14 cellular contexts compared by ENCODE assay signal in genomic region chr13:80473695-80474094, GRCh38.
DNase-seq lines count a peak whose midpoint lies in the region; ATAC-seq, FAIRE-seq and TF ChIP-seq lines count a peak whose summit lies in the region.
"Had no signal": no experiment of that assay in that cellular context is flagged by ENCODE, and none has a peak within 500 bp of the region (broad histone marks: within the 10 kb centered on the region; RNA-seq: fewer than 3 reads in every experiment).

No MANE protein-coding gene starts in this region.

- H3K4me1 ChIP-seq in endothelial cell of umbilical vein (ENCODE audit: control insufficient read depth, extremely low read depth, insufficient read depth, low read length), result peaks cover 19% of the 10 kb centered on the region
- H3K4me1 ChIP-seq in lung (ENCODE audit: control insufficient read depth in 2 of 2, insufficient read depth in 2 of 2, low read length in 2 of 2), result peaks cover 4 to 9% of the 10 kb centered on the region in 2 donors

- H3K79me2 ChIP-seq in endothelial cell of umbilical vein (ENCODE audit: control insufficient read depth, insufficient read depth, low read length), result no peaks in the 10 kb centered on the region

- BruUV-seq in endothelial cell of umbilical vein (replicated peaks; lab: Mats Ljungman, UMichigan), result no TSS peak

- no peak overlapping the region for H3K4me2 ChIP-seq in endothelial cell of umbilical vein (ENCODE audit: insufficient read depth, low read length)

- peak; percentile 43 for FAIRE-seq in endothelial cell of umbilical vein (lab: Jason Lieb, UNC)
- FAIRE-seq: HTR-8/SVneo had no signal

- dilution Hi-C loops in endothelial cell of umbilical vein (cut with MboI; ENCODE audit: extremely low pct_ligation_motif_present, low sequenced_read_pairs), result no loop called here

- H4K20me1 ChIP-seq in endothelial cell of umbilical vein (replicated peaks; ENCODE audit: control insufficient read depth, extremely low read depth, insufficient read depth, low read length), result no peaks in the 10 kb centered on the region

- ATAC-seq in lung (ENCODE audit: insufficient read depth, low FRiP score), result peak; percentile 76
- ATAC-seq in HG02938 (IDR thresholded peaks at IDR 0.05; ENCODE audit: unreplicated experiment), result no peak

- H2AFZ ChIP-seq in endothelial cell of umbilical vein (ENCODE audit: low read depth, low read length), result no peak overlapping the region

- H3K9me1 ChIP-seq in endothelial cell of umbilical vein (replicated peaks; ENCODE audit: control insufficient read depth, extremely low read depth, insufficient read depth, low read length), result no peaks in the 10 kb centered on the region

- H3K36me3 ChIP-seq in endothelial cell of umbilical vein (ENCODE audit: control insufficient read depth in 2 of 2, extremely low read depth in 1 of 2, insufficient read depth in 2 of 2, low read length in 2 of 2), result no peaks in the 10 kb centered on the region
- no peaks in the 10 kb centered on the region for H3K36me3 ChIP-seq in lung (ENCODE audit: control insufficient read depth in 2 of 2, insufficient read depth in 2 of 2, low read length in 2 of 2)

- TF ChIP-seq POLR2A in endothelial cell of umbilical vein (IDR thresholded peaks at IDR 0.05; ENCODE audit: low read depth, low read length), result no peak

- no peak overlapping the region for H3K4me3 ChIP-seq in endothelial cell of umbilical vein (replicated peaks in 1 of 3; ENCODE audit: insufficient read depth in 1 of 3, low read depth in 1 of 3, low read length in 3 of 3)
- H3K4me3 ChIP-seq in lung, result no peak overlapping the region

- TF ChIP-seq CTCF in endothelial cell of umbilical vein (IDR thresholded peaks at IDR 0.05; ENCODE audit: extremely low read depth in 1 of 2, insufficient read depth in 1 of 2, low read depth in 1 of 2, low read length in 2 of 2) (no peak), lung (IDR thresholded peaks at IDR 0.05; ENCODE audit: control extremely low read depth, extremely low read depth) (no peak), GM13976 (IDR thresholded peaks at IDR 0.05; ENCODE audit: borderline replicate concordance, control extremely low read depth, extremely low read depth, insufficient read depth, missing control alignments) (no peak)

- POLR2A ChIA-PET in endothelial cell of umbilical vein (lab: Charles Lee), result no interaction called here

- in situ Hi-C loops in GM13976 (cut with MboI; ENCODE audit: low sequenced_read_pairs, unreplicated experiment), result no loop called here

- peak; percentile 8 for DNase-seq in EL
- peak; percentile 76 for DNase-seq in NCI-H82 treated with DMSO at 0.1 percent for 48 hours (lab: John Stamatoyannopoulos, UW; ENCODE audit: unreplicated experiment)
- DNase-seq in endothelial cell of umbilical vein (ENCODE audit: low read depth, low spot score), result peak; percentile 36
- DNase-seq in lung (ENCODE audit: low spot score), result no peak
- no peak for DNase-seq in GM13976 (ENCODE audit: low spot score)
- DNase-seq in NCI-H2227 (lab: John Stamatoyannopoulos, UW; ENCODE audit: unreplicated experiment), result no peak
- no peak for DNase-seq in central memory CD4-positive, alpha-beta T cell
- DNase-seq: activated effector memory CD4-positive, alpha-beta T cell treated with anti-CD3 and anti-CD28 coated beads, Interleukin-2, amount 50 U/mL, for 16 hours; CD4-positive, alpha-beta T cell; left cardiac atrium; NCI-H187; stimulated activated CD4-positive, alpha-beta T cell treated with anti-CD3 and anti-CD28 coated beads, Interleukin-4, amount 100 ng/mL, for 1 hour had no signal

- no peaks in the 10 kb centered on the region for H3K9me3 ChIP-seq in endothelial cell of umbilical vein (replicated peaks; ENCODE audit: control insufficient read depth, insufficient read depth, low read length)
- no peaks in the 10 kb centered on the region for H3K9me3 ChIP-seq in lung (ENCODE audit: control insufficient read depth in 2 of 2, insufficient read depth in 1 of 2, low read length in 1 of 2)

- H3K27ac ChIP-seq in endothelial cell of umbilical vein (ENCODE audit: insufficient read depth, low read depth, low read length), result no peak overlapping the region
- H3K27ac ChIP-seq in lung (ENCODE audit: low read depth in 1 of 2, low read length in 1 of 2), result no peak overlapping the region

- H3K9ac ChIP-seq in endothelial cell of umbilical vein (replicated peaks; ENCODE audit: extremely low read depth, insufficient read depth, low read length), result no peak overlapping the region

- intact Hi-C loops in endothelial cell of umbilical vein (cut with micrococcal nuclease), result loop anchor here (5.0 kb wide), 1 partner anchor 159 kb away; no protein-coding TSS in a partner anchor

- CTCF ChIA-PET in endothelial cell of umbilical vein (lab: Charles Lee), result interaction anchor here (1.4 kb wide), 1 partner anchor 15 kb away, joined by 4 read pairs; no protein-coding TSS in a partner anchor

- 79 to 86% methylated on average over 1 of the region's 1 CpG for WGBS in lung, 2 donors

- H3K27me3 ChIP-seq in endothelial cell of umbilical vein (ENCODE audit: control insufficient read depth in 2 of 2, insufficient read depth in 2 of 2, low read length in 2 of 2), result no peaks in the 10 kb centered on the region
- H3K27me3 ChIP-seq in lung (ENCODE audit: control insufficient read depth, insufficient read depth), result no peaks in the 10 kb centered on the region

TF ChIP-seq in endothelial cell of umbilical vein, 7 proteins besides CTCF, POLR2A, EP300 and RAD21:
- TF ChIP-seq MAX (IDR thresholded peaks at IDR 0.05; ENCODE audit: insufficient read depth, insufficient read length) (no peak), JUN (IDR thresholded peaks at IDR 0.05; ENCODE audit: borderline replicate concordance, insufficient read depth, insufficient read length, low read depth) (no peak), FOS (IDR thresholded peaks at IDR 0.05; ENCODE audit: borderline replicate concordance, insufficient read depth, low read length) (no peak), GATA2 (IDR thresholded peaks at IDR 0.05; ENCODE audit: insufficient read depth, insufficient read length, low read depth, low read length) (no peak), POLR2AphosphoS5 (IDR thresholded peaks at IDR 0.05; ENCODE audit: insufficient read depth, low read depth, low read length) (no peak), EZH2 (IDR thresholded peaks at IDR 0.05; ENCODE audit: borderline replicate concordance, low read depth, low read length, severe bottlenecking) (no peak), MYC (IDR thresholded peaks at IDR 0.05; ENCODE audit: low read depth, low read length) (no peak)

Comparison
In these comparisons a context has a peak if more than half of its experiments do, and no peak if none do; other contexts are left out.
1. DNase-seq: peak in EL (single experiment), NCI-H82 treated with DMSO at 0.1 percent for 48 hours (single experiment) and endothelial cell of umbilical vein (single experiment); none in lung (single experiment), GM13976 (single experiment), NCI-H2227 (single experiment) and central memory CD4-positive, alpha-beta T cell (single experiment).